32 cellular contexts compared by ENCODE assay signal in the genomic region with DNA sequence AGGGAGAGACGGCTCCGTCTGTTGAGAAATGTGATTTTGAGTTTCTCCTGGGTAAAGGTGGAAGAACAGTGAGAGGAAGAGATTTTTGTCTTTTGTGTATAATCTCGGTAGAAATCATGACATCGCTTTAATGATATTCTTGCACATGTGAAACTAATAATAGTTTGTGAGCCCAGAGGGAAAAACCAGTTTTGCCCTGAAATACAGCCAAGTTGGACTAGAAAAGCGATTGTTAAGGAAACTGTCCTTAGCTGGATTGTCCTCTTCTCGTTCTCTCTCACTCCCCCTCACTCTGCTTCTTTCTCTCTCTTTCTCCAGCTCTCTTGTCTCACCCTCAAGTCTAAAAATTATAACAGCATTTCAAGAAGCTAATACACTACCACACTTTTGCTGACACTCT. TPM values are rescaled to one million over a fixed set of nuclear protein-coding genes. Genes with fewer than 3 reads are reported as not detected.
"Had no signal": no experiment of that assay in that cellular context is flagged by ENCODE, and none has a peak within 500 bp of the region (broad histone marks: within the 10 kb centered on the region; RNA-seq: fewer than 3 reads in every experiment).

No MANE protein-coding gene starts in this region.

- H3K4me3 Mint-ChIP-seq: endodermal cell; immature natural killer cell; naive B cell; natural killer cell treated with Interleukin-12 subunit alpha and Interleukin-12 subunit beta and Interleukin-15 and Interleukin-18, amount 100 ng/mL, for 72 hours; neural crest cell; stimulated activated memory B cell treated with anti-CD40 and anti-IgM and Interleukin-4, amounts not matched to agents 10 μg/mL and 1 μg/mL and 100 μg/mL, for 72 hours; type B pancreatic cell had no signal

- H3K4me1 Mint-ChIP-seq: endodermal cell; immature natural killer cell; naive B cell; neural crest cell; stimulated activated memory B cell treated with anti-CD40 and anti-IgM and Interleukin-4, amounts not matched to agents 10 μg/mL and 1 μg/mL and 100 μg/mL, for 72 hours had no signal

- DNase-seq: cerebellar nuclear complex; dorsolateral prefrontal cortex; effector CD8-positive, alpha-beta T cell; endodermal cell; foreskin melanocyte; glutamatergic neuron; heart right ventricle; hypothalamus; immature natural killer cell; islet precursor cell; kidney glomerular epithelial cell; left colon; left ventricle myocardium superior; lower lobe of right lung; naive B cell; psoas muscle; right cardiac atrium; sigmoid colon; spleen; stimulated activated CD4-positive, alpha-beta T cell treated with anti-CD3 and anti-CD28 coated beads, Interleukin-4, amount 100 ng/mL, for 4 hours; stimulated activated naive CD8-positive, alpha-beta T cell treated with anti-CD3 and anti-CD28 coated beads, Interleukin-15, Interleukin-2, amounts not matched to agents 100 U/mL and 50 U/mL, for 24 hours; substantia nigra; testis; tibial artery had no signal

- H3K36me3 ChIP-seq: heart right ventricle, lower lobe of right lung, sigmoid colon, spleen, tibial artery had no signal

- H3K27ac Mint-ChIP-seq: endodermal cell; immature natural killer cell; natural killer cell treated with Interleukin-12 subunit alpha and Interleukin-12 subunit beta and Interleukin-15 and Interleukin-18, amount 100 ng/mL, for 72 hours; stimulated activated memory B cell treated with anti-CD40 and anti-IgM and Interleukin-4, amounts not matched to agents 10 μg/mL and 1 μg/mL and 100 μg/mL, for 72 hours; type B pancreatic cell had no signal

- H3K27me3 ChIP-seq: testis had no signal

- H3K36me3 Mint-ChIP-seq: immature natural killer cell; naive B cell; natural killer cell treated with Interleukin-12 subunit alpha and Interleukin-12 subunit beta and Interleukin-15 and Interleukin-18, amount 100 ng/mL, for 72 hours; stimulated activated memory B cell treated with anti-CD40 and anti-IgM and Interleukin-4, amounts not matched to agents 10 μg/mL and 1 μg/mL and 100 μg/mL, for 72 hours; type B pancreatic cell had no signal

- H3K9me3 Mint-ChIP-seq: endodermal cell; immature natural killer cell; natural killer cell treated with Interleukin-12 subunit alpha and Interleukin-12 subunit beta and Interleukin-15 and Interleukin-18, amount 100 ng/mL, for 72 hours; neural crest cell; stimulated activated memory B cell treated with anti-CD40 and anti-IgM and Interleukin-4, amounts not matched to agents 10 μg/mL and 1 μg/mL and 100 μg/mL, for 72 hours; type B pancreatic cell had no signal

- H3K27ac ChIP-seq: dorsolateral prefrontal cortex, epithelial cell of prostate, heart right ventricle, lower lobe of right lung, psoas muscle, sigmoid colon, skin epidermis, spleen, testis, tibial artery had no signal

- ATAC-seq: esophagus mucosa; heart right ventricle; left colon; left ventricle myocardium superior; lower lobe of right lung; natural killer cell treated with Interleukin-12 subunit alpha and Interleukin-12 subunit beta and Interleukin-15 and Interleukin-18, amount 100 ng/mL, for 72 hours; psoas muscle; right cardiac atrium; stimulated activated memory B cell treated with anti-CD40 and anti-IgM and Interleukin-4, amounts not matched to agents 10 μg/mL and 1 μg/mL and 100 μg/mL, for 72 hours; stimulated activated naive CD8-positive, alpha-beta T cell treated with anti-CD3 and anti-CD28 coated beads, Interleukin-15, Interleukin-2, amounts not matched to agents 100 U/mL and 50 U/mL, for 24 hours had no signal

- H3K4me3 ChIP-seq: dorsolateral prefrontal cortex, heart right ventricle, lower lobe of right lung, psoas muscle, sigmoid colon, skin epidermis, spleen, testis, tibial artery had no signal

- H3K4me1 ChIP-seq: lower lobe of right lung, psoas muscle, sigmoid colon, spleen, testis, tibial artery had no signal

- H3K9me3 ChIP-seq: heart right ventricle, lower lobe of right lung, psoas muscle, sigmoid colon, spleen, testis, tibial artery had no signal

RNA-seq across cellular contexts. Expression of gene KCNJ6, which starts 17.1 kb away (rescaled TPM):
- total RNA-seq: esophagus mucosa; heart right ventricle; left ventricle myocardium superior; mesenteric fat pad; natural killer cell treated with Interleukin-12 subunit alpha and Interleukin-12 subunit beta and Interleukin-15 and Interleukin-18, amount 100 ng/mL, for 72 hours; psoas muscle had no signal
